ENCODE assay signal across 8 cellular contexts in genomic region chr11:20363500-20364411, GRCh38. TPM values are rescaled to one million over a fixed set of nuclear protein-coding genes. Genes with fewer than 3 reads are reported as not detected.
DNase-seq lines count a peak whose midpoint lies in the region; ATAC-seq and TF ChIP-seq lines count a peak whose summit lies in the region.

HTATIP2 (plus strand) TSS chr11:20363714; CDS start chr11:20364238, 524 bp downstream.

- H3K27me3 Mint-ChIP-seq in activated T-helper 2 cell treated with anti-CD3 and anti-CD28 coated beads, Interferon-gamma antibody, Interleukin-2, Interleukin-4, amounts not matched to agents 10 μg/mL and 5 μg/mL and 100 μg/mL, durations not matched to agents 14 hours and 24 hours and 36 hours (ENCODE audit: low read depth) = no peaks in the 10 kb centered on the region
- H3K27me3 Mint-ChIP-seq in nephron (ENCODE audit: low read depth) = peaks cover 23% of the 10 kb centered on the region
- no peaks in the 10 kb centered on the region for H3K27me3 Mint-ChIP-seq in stimulated activated naive CD8-positive, alpha-beta T cell treated with anti-CD3 and anti-CD28 coated beads, Interleukin-15, Interleukin-2, amounts not matched to agents 100 ng/mL and 50 ng/mL, for 24 hours

- H3K4me3 ChIP-seq in ACC112 (ENCODE audit: low read depth, low read length) (peak within 1 kb of the TSS; percentile 91), NT2/D1 (ENCODE audit: insufficient read length, low read depth) (peak within 1 kb of the TSS; percentile 54), fibroblast of the aortic adventitia (ENCODE audit: low read depth, low read length) (peak within 1 kb of the TSS; percentile 68)

- peak; percentile 81 for ATAC-seq in GM18873 (IDR thresholded peaks at IDR 0.05; ENCODE audit: low FRiP score, unreplicated experiment)
- peak; percentile 92 for ATAC-seq in HG03108 (IDR thresholded peaks at IDR 0.05; ENCODE audit: unreplicated experiment)

- H3K79me2 ChIP-seq in ACC112 (ENCODE audit: control insufficient read depth, insufficient read depth, low read length, unreplicated experiment) = peaks cover 25% of the 10 kb centered on the region

- H3K36me3 Mint-ChIP-seq in activated T-helper 2 cell treated with anti-CD3 and anti-CD28 coated beads, Interferon-gamma antibody, Interleukin-2, Interleukin-4, amounts not matched to agents 10 μg/mL and 5 μg/mL and 100 μg/mL, durations not matched to agents 14 hours and 24 hours and 36 hours (ENCODE audit: low read depth) = peaks cover 35% of the 10 kb centered on the region
- no peaks in the 10 kb centered on the region for H3K36me3 Mint-ChIP-seq in nephron (ENCODE audit: low read depth)
- peaks cover 16% of the 10 kb centered on the region for H3K36me3 Mint-ChIP-seq in stimulated activated naive CD8-positive, alpha-beta T cell treated with anti-CD3 and anti-CD28 coated beads, Interleukin-15, Interleukin-2, amounts not matched to agents 100 ng/mL and 50 ng/mL, for 24 hours (ENCODE audit: low read depth)

- no peaks in the 10 kb centered on the region for H3K27me3 ChIP-seq in ACC112 (ENCODE audit: insufficient read depth, low read length)
- H3K27me3 ChIP-seq in NT2/D1 (ENCODE audit: insufficient read depth, insufficient read length) = peaks cover 13% of the 10 kb centered on the region

- H3K27ac Mint-ChIP-seq in activated T-helper 2 cell treated with anti-CD3 and anti-CD28 coated beads, Interferon-gamma antibody, Interleukin-2, Interleukin-4, amounts not matched to agents 10 μg/mL and 5 μg/mL and 100 μg/mL, durations not matched to agents 14 hours and 24 hours and 36 hours = peak within 1 kb of the TSS; percentile 90
- peak within 1 kb of the TSS in 2 of 3 experiments; percentile 42 to 54 for H3K27ac Mint-ChIP-seq in nephron
- peak within 1 kb of the TSS; percentile 94 for H3K27ac Mint-ChIP-seq in stimulated activated naive CD8-positive, alpha-beta T cell treated with anti-CD3 and anti-CD28 coated beads, Interleukin-15, Interleukin-2, amounts not matched to agents 100 ng/mL and 50 ng/mL, for 24 hours

- peak within 1 kb of the TSS; percentile 97 for H2AFZ ChIP-seq in ACC112 (ENCODE audit: low read length, unreplicated experiment)

- TF ChIP-seq CTCF in fibroblast of the aortic adventitia (IDR thresholded peaks at IDR 0.05; ENCODE audit: insufficient read depth, low read length) = no peak
- no peak for TF ChIP-seq CTCF in nephron (IDR thresholded peaks at IDR 0.05; ENCODE audit: unreplicated experiment in 3 of 3)

- H3K4me1 ChIP-seq in ACC112 (ENCODE audit: control insufficient read depth, insufficient read depth, low read length, unreplicated experiment) (peaks cover 61% of the 10 kb centered on the region), NT2/D1 (ENCODE audit: insufficient read depth, insufficient read length) (no peaks in the 10 kb centered on the region)

- intact Hi-C loops in activated T-helper 2 cell treated with anti-CD3 and anti-CD28 coated beads, Interferon-gamma antibody, Interleukin-2, Interleukin-4, amounts not matched to agents 10 μg/mL and 5 μg/mL and 100 μg/mL, durations not matched to agents 14 hours and 24 hours and 36 hours (cut with micrococcal nuclease) = loop anchor here (1.0 to 10.0 kb wide), 3 partner anchors 24 to 1979 kb away; partner anchors contain the start of gene PRMT3

- DNase-seq in NT2/D1 (ENCODE audit: low read depth, low spot score) (no peak), fibroblast of the aortic adventitia (ENCODE audit: low read depth) (peak; percentile 57)
- peak; percentile 72 for DNase-seq in activated T-helper 2 cell treated with anti-CD3 and anti-CD28 coated beads, Interferon-gamma antibody, Interleukin-2, Interleukin-4, amounts not matched to agents 10 μg/mL and 5 μg/mL and 100 μg/mL, durations not matched to agents 14 hours and 24 hours and 36 hours (ENCODE audit: low spot score)

- H3K9me3 Mint-ChIP-seq in activated T-helper 2 cell treated with anti-CD3 and anti-CD28 coated beads, Interferon-gamma antibody, Interleukin-2, Interleukin-4, amounts not matched to agents 10 μg/mL and 5 μg/mL and 100 μg/mL, durations not matched to agents 14 hours and 24 hours and 36 hours = no peaks in the 10 kb centered on the region
- no peaks in the 10 kb centered on the region for H3K9me3 Mint-ChIP-seq in nephron
- H3K9me3 Mint-ChIP-seq in stimulated activated naive CD8-positive, alpha-beta T cell treated with anti-CD3 and anti-CD28 coated beads, Interleukin-15, Interleukin-2, amounts not matched to agents 100 ng/mL and 50 ng/mL, for 24 hours = no peaks in the 10 kb centered on the region

- H3K9ac ChIP-seq in NT2/D1 (ENCODE audit: insufficient read length, low read depth) = peak within 1 kb of the TSS; percentile 59

- H3K9me3 ChIP-seq in NT2/D1 (ENCODE audit: insufficient read depth, low read length) = no peaks in the 10 kb centered on the region

- peak within 1 kb of the TSS; percentile 84 for H3K4me3 Mint-ChIP-seq in activated T-helper 2 cell treated with anti-CD3 and anti-CD28 coated beads, Interferon-gamma antibody, Interleukin-2, Interleukin-4, amounts not matched to agents 10 μg/mL and 5 μg/mL and 100 μg/mL, durations not matched to agents 14 hours and 24 hours and 36 hours (ENCODE audit: low read depth)
- peak within 1 kb of the TSS; percentile 83 to 85 (median 85) for H3K4me3 Mint-ChIP-seq in nephron
- peak within 1 kb of the TSS; percentile 85 for H3K4me3 Mint-ChIP-seq in stimulated activated naive CD8-positive, alpha-beta T cell treated with anti-CD3 and anti-CD28 coated beads, Interleukin-15, Interleukin-2, amounts not matched to agents 100 ng/mL and 50 ng/mL, for 24 hours

- H3K27ac ChIP-seq in ACC112 (ENCODE audit: low read depth, low read length) = peak within 1 kb of the TSS; percentile 61

- H3K4me1 Mint-ChIP-seq in activated T-helper 2 cell treated with anti-CD3 and anti-CD28 coated beads, Interferon-gamma antibody, Interleukin-2, Interleukin-4, amounts not matched to agents 10 μg/mL and 5 μg/mL and 100 μg/mL, durations not matched to agents 14 hours and 24 hours and 36 hours (ENCODE audit: low read depth) = peaks cover 60% of the 10 kb centered on the region
- H3K4me1 Mint-ChIP-seq in nephron = peaks cover 24% of the 10 kb centered on the region
- peaks cover 72% of the 10 kb centered on the region for H3K4me1 Mint-ChIP-seq in stimulated activated naive CD8-positive, alpha-beta T cell treated with anti-CD3 and anti-CD28 coated beads, Interleukin-15, Interleukin-2, amounts not matched to agents 100 ng/mL and 50 ng/mL, for 24 hours (ENCODE audit: low read depth)

- H3K36me3 ChIP-seq in ACC112 (ENCODE audit: insufficient read depth, low read length) = 0 out of 2 replicates have a peak, but pooled peaks cover 6% of the 10 kb centered on the region
- H3K36me3 ChIP-seq in NT2/D1 (ENCODE audit: insufficient read depth, insufficient read length, low read length) = peaks cover 12% of the 10 kb centered on the region

RNA-seq across cellular contexts. Expression of gene HTATIP2, which starts in this region (rescaled TPM):
- total RNA-seq in activated T-helper 2 cell treated with anti-CD3 and anti-CD28 coated beads, Interferon-gamma antibody, Interleukin-2, Interleukin-4, amounts not matched to agents 10 μg/mL and 5 μg/mL and 100 μg/mL, durations not matched to agents 14 hours and 24 hours and 36 hours = 62.7 and 63.5 TPM in 2 replicates
- total RNA-seq in fibroblast of the aortic adventitia (ENCODE audit: low replicate concordance) = 27.9 and 82.5 TPM in 2 replicates
